Comparison of ENCODE assay signal across 1 cellular context in genomic region chr19:1875646-1876493, GRCh38.
A peak's percentile ranks its signal among the peaks of the same experiment; 100 is the strongest.
TF ChIP-seq lines count a peak whose summit lies in the region.

No MANE protein-coding gene starts in this region.

TF ChIP-seq in K562, 482 proteins besides CTCF, POLR2A, EP300 and RAD21 (continued from another document):
- TF ChIP-seq E2F8 (IDR thresholded peaks at IDR 0.05; ENCODE audit: low read depth, partially characterized antibody) (peak; percentile 95), ZNF224 (CRISPR knock-in tag; IDR thresholded peaks at IDR 0.05) (no peak), XRCC5 (IDR thresholded peaks at IDR 0.05; ENCODE audit: low read depth, low read length) (peak; percentile 67), SMAD1 (IDR thresholded peaks at IDR 0.05; ENCODE audit: low read depth, low read length, partially characterized antibody) (peak; percentile 40), TGIF2 (CRISPR knock-in tag; IDR thresholded peaks at IDR 0.05) (peak; percentile 37; the same call in 1 of the 2 replicates), ARNT (IDR thresholded peaks at IDR 0.05) (no peak), ZNF124 (CRISPR knock-in tag; IDR thresholded peaks at IDR 0.05) (0 out of 2 replicates have a peak, but pooled peaks have one; percentile 46), KLF1 (tag; IDR thresholded peaks at IDR 0.05) (0 out of 2 replicates have a peak, but pooled peaks have one; percentile 24), TCF7L2 (IDR thresholded peaks at IDR 0.05; ENCODE audit: low read depth, low read length) (no peak), HDAC2 (IDR thresholded peaks at IDR 0.05) (no peak), ZSCAN32 (CRISPR knock-in tag; IDR thresholded peaks at IDR 0.05) (no peak), ZNF311 (CRISPR knock-in tag; IDR thresholded peaks at IDR 0.05) (no peak), CHD2 (IDR thresholded peaks at IDR 0.05; ENCODE audit: low read depth, low read length) (peak; percentile 51; the same call in 1 of the 2 replicates), ZNF408 (CRISPR knock-in tag; IDR thresholded peaks at IDR 0.05; ENCODE audit: low read depth) (no peak)
- TF ChIP-seq, protein P1, sequence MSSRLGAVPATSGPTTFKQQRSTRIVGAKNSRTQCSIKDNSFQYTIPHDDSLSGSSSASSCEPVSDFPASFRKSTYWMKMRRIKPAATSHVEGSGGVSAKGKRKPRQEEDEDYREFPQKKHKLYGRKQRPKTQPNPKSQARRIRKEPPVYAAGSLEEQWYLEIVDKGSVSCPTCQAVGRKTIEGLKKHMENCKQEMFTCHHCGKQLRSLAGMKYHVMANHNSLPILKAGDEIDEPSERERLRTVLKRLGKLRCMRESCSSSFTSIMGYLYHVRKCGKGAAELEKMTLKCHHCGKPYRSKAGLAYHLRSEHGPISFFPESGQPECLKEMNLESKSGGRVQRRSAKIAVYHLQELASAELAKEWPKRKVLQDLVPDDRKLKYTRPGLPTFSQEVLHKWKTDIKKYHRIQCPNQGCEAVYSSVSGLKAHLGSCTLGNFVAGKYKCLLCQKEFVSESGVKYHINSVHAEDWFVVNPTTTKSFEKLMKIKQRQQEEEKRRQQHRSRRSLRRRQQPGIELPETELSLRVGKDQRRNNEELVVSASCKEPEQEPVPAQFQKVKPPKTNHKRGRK (tag; IDR thresholded peaks at IDR 0.05) = no peak
- TF ChIP-seq, protein P2, sequence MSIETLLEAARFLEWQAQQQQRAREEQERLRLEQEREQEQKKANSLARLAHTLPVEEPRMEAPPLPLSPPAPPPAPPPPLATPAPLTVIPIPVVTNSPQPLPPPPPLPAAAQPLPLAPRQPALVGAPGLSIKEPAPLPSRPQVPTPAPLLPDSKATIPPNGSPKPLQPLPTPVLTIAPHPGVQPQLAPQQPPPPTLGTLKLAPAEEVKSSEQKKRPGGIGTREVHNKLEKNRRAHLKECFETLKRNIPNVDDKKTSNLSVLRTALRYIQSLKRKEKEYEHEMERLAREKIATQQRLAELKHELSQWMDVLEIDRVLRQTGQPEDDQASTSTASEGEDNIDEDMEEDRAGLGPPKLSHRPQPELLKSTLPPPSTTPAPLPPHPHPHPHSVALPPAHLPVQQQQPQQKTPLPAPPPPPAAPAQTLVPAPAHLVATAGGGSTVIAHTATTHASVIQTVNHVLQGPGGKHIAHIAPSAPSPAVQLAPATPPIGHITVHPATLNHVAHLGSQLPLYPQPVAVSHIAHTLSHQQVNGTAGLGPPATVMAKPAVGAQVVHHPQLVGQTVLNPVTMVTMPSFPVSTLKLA (conservative IDR thresholded peaks at IDR 0.05) = peak; percentile 94 to 97
- TF ChIP-seq, protein P3, sequence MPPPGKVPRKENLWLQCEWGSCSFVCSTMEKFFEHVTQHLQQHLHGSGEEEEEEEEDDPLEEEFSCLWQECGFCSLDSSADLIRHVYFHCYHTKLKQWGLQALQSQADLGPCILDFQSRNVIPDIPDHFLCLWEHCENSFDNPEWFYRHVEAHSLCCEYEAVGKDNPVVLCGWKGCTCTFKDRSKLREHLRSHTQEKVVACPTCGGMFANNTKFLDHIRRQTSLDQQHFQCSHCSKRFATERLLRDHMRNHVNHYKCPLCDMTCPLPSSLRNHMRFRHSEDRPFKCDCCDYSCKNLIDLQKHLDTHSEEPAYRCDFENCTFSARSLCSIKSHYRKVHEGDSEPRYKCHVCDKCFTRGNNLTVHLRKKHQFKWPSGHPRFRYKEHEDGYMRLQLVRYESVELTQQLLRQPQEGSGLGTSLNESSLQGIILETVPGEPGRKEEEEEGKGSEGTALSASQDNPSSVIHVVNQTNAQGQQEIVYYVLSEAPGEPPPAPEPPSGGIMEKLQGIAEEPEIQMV (tag; conservative IDR thresholded peaks at IDR 0.05; ENCODE audit: low read depth) = no peak
